25 cellular contexts compared by ENCODE assay signal in genomic region chr9:84324811-84325210, GRCh38. TPM values are rescaled to one million over a fixed set of nuclear protein-coding genes. Genes with fewer than 3 reads are reported as not detected.
"Had no signal": no experiment of that assay in that cellular context is flagged by ENCODE, and none has a peak within 500 bp of the region (broad histone marks: within the 10 kb centered on the region; RNA-seq: fewer than 3 reads in every experiment).

No MANE protein-coding gene starts in this region.

- H3K27ac Mint-ChIP-seq: immature natural killer cell; naive B cell; nephron; stimulated activated naive B cell treated with anti-CD40 and anti-IgM and Interleukin-4, amounts not matched to agents 10 μg/mL and 1 μg/mL and 100 μg/mL, for 72 hours; stimulated activated naive CD8-positive, alpha-beta T cell treated with anti-CD3 and anti-CD28 coated beads, Interleukin-15, amount 100 ng/mL, for 72 hours had no signal

- H3K27me3 ChIP-seq: dorsolateral prefrontal cortex, gastroesophageal sphincter, right lobe of liver, spleen, testis, tibial nerve, upper lobe of right lung, vagina had no signal

- H3K4me1 Mint-ChIP-seq: nephron; stimulated activated naive B cell treated with anti-CD40 and anti-IgM and Interleukin-4, amounts not matched to agents 10 μg/mL and 1 μg/mL and 100 μg/mL, for 72 hours; stimulated activated naive CD8-positive, alpha-beta T cell treated with anti-CD3 and anti-CD28 coated beads, Interleukin-15, amount 100 ng/mL, for 72 hours had no signal

- H3K9me3 ChIP-seq: lower lobe of right lung, psoas muscle, right lobe of liver, testis, upper lobe of right lung, vagina had no signal

- H3K36me3 Mint-ChIP-seq: naive B cell; stimulated activated naive B cell treated with anti-CD40 and anti-IgM and Interleukin-4, amounts not matched to agents 10 μg/mL and 1 μg/mL and 100 μg/mL, for 72 hours had no signal

- H3K4me3 Mint-ChIP-seq: immature natural killer cell; naive B cell; nephron; stimulated activated naive B cell treated with anti-CD40 and anti-IgM and Interleukin-4, amounts not matched to agents 10 μg/mL and 1 μg/mL and 100 μg/mL, for 72 hours; stimulated activated naive CD8-positive, alpha-beta T cell treated with anti-CD3 and anti-CD28 coated beads, Interleukin-15, amount 100 ng/mL, for 72 hours had no signal

- H3K27ac ChIP-seq: dorsolateral prefrontal cortex, gastroesophageal sphincter, left ventricle myocardium inferior, lower lobe of right lung, psoas muscle, testis, tibial nerve, upper lobe of right lung, vagina had no signal

- H3K4me3 ChIP-seq: dorsolateral prefrontal cortex, gastroesophageal sphincter, left ventricle myocardium inferior, lower lobe of right lung, psoas muscle, right lobe of liver, spleen, testis, tibial nerve, upper lobe of right lung, vagina had no signal

- DNase-seq: cortex of kidney; dorsolateral prefrontal cortex; effector CD8-positive, alpha-beta T cell; glutamatergic neuron; immature natural killer cell; left ventricle myocardium inferior; lower lobe of right lung; mesenchymal stem cell; midbrain; naive B cell; psoas muscle; retina; right lobe of liver; spleen; stimulated activated CD4-positive, alpha-beta T cell treated with anti-CD3 and anti-CD28 coated beads, Interleukin-15, amount 100 ng/mL, for 24 hours; stimulated activated CD4-positive, alpha-beta T cell treated with anti-CD3 and anti-CD28 coated beads, Interleukin-1b, Interleukin-23, amount 100 ng/mL, for 48 hours; stimulated activated CD4-positive, alpha-beta T cell treated with anti-CD3 and anti-CD28 coated beads, Interleukin-4, amount 100 ng/mL, for 4 hours; stimulated activated naive B cell treated with anti-CD40 and anti-IgM and Interleukin-4, amounts not matched to agents 10 μg/mL and 1 μg/mL and 100 μg/mL, for 72 hours; stimulated activated naive CD8-positive, alpha-beta T cell treated with anti-CD3 and anti-CD28 coated beads, Interleukin-15, amount 100 ng/mL, for 72 hours; testis; upper lobe of right lung had no signal

- H3K4me1 ChIP-seq: gastroesophageal sphincter, left ventricle myocardium inferior, psoas muscle, right lobe of liver, testis, tibial nerve, upper lobe of right lung, vagina had no signal

- ATAC-seq: gastroesophageal sphincter; psoas muscle; stimulated activated naive B cell treated with anti-CD40 and anti-IgM and Interleukin-4, amounts not matched to agents 10 μg/mL and 1 μg/mL and 100 μg/mL, for 72 hours; stimulated activated naive CD8-positive, alpha-beta T cell treated with anti-CD3 and anti-CD28 coated beads, Interleukin-15, amount 100 ng/mL, for 72 hours had no signal

- H3K36me3 ChIP-seq: gastroesophageal sphincter, left ventricle myocardium inferior, lower lobe of right lung, right lobe of liver, spleen, tibial nerve, upper lobe of right lung, vagina had no signal

RNA-seq across cellular contexts. Expression of gene SLC28A3, which starts 15.7 kb away (rescaled TPM):
- total RNA-seq: psoas muscle had no signal
